In genomic region chr3:18097473-18097872, GRCh38 we compare ENCODE assay signal across 26 cellular contexts.
"Had no signal": no experiment of that assay in that cellular context is flagged by ENCODE, and none has a peak within 500 bp of the region (broad histone marks: within the 10 kb centered on the region; RNA-seq: fewer than 3 reads in every experiment).

No MANE protein-coding gene starts in this region.

- ATAC-seq: heart right ventricle; left cardiac atrium; left lung; naive thymus-derived CD4-positive, alpha-beta T cell; right lobe of liver had no signal

- H3K27ac ChIP-seq: esophagus squamous epithelium, heart right ventricle, left lung, neural progenitor cell, parathyroid adenoma, right lobe of liver, testis, tibial artery had no signal

- H3K9me3 ChIP-seq: esophagus squamous epithelium, testis had no signal

- H3K27me3 ChIP-seq: esophagus squamous epithelium, heart right ventricle, left lung, neural progenitor cell, right lobe of liver, testis, tibial artery had no signal

- H3K79me2 ChIP-seq: parathyroid adenoma had no signal

- H3K4me1 Mint-ChIP-seq: nephron, neural progenitor cell had no signal

- DNase-seq: dermis blood vessel endothelial cell; effector memory CD4-positive, alpha-beta T cell; erythroblast; esophagus squamous epithelium; foreskin melanocyte; glutamatergic neuron; heart right ventricle; hippocampal formation; left cardiac atrium; left lung; mesenchymal stem cell; naive thymus-derived CD4-positive, alpha-beta T cell; right lobe of liver; small intestine; stimulated activated CD4-positive, alpha-beta T cell treated with anti-CD3 and anti-CD28 coated beads, Interleukin-15, amount 100 ng/mL, for 24 hours; stimulated activated CD4-positive, alpha-beta T cell treated with anti-CD3 and anti-CD28 coated beads, Interleukin-2, amount 100 ng/mL, for 48 hours; stimulated activated naive CD4-positive, alpha-beta T cell; substantia nigra; testis; tibial artery had no signal

- H2AFZ ChIP-seq: neural progenitor cell, parathyroid adenoma had no signal

- H3K27me3 Mint-ChIP-seq: progenitor cell of endocrine pancreas, type B pancreatic cell had no signal

- H3K4me3 ChIP-seq: esophagus squamous epithelium, heart right ventricle, left lung, neural progenitor cell, right lobe of liver, testis, tibial artery had no signal

- H3K36me3 Mint-ChIP-seq: neural progenitor cell had no signal

- H3K27ac Mint-ChIP-seq: mesothelial cell of epicardium; naive thymus-derived CD4-positive, alpha-beta T cell; nephron; neural progenitor cell; progenitor cell of endocrine pancreas; type B pancreatic cell had no signal

- H3K4me2 ChIP-seq: neural progenitor cell had no signal

- H3K36me3 ChIP-seq: esophagus squamous epithelium, heart right ventricle, left lung, neural progenitor cell, right lobe of liver, tibial artery had no signal

- H3K4me1 ChIP-seq: heart right ventricle, left lung, neural progenitor cell, parathyroid adenoma, right lobe of liver, testis, tibial artery had no signal

- H3K9ac ChIP-seq: neural progenitor cell, parathyroid adenoma had no signal

- H3K4me3 Mint-ChIP-seq: mesothelial cell of epicardium; naive thymus-derived CD4-positive, alpha-beta T cell; nephron; neural progenitor cell; type B pancreatic cell had no signal
